Comparison of ENCODE assay signal across 32 cellular contexts in genomic region chr17:18964018-18964351, GRCh38. TPM values are rescaled to one million over a fixed set of nuclear protein-coding genes. Genes with fewer than 3 reads are reported as not detected.
"Had no signal": no experiment of that assay in that cellular context is flagged by ENCODE, and none has a peak within 500 bp of the region (broad histone marks: within the 10 kb centered on the region; RNA-seq: fewer than 3 reads in every experiment).

No MANE protein-coding gene starts in this region.

- H3K36me3 ChIP-seq: adrenal gland, breast epithelium, MG63, SJSA1 had no signal

- H3K4me3 ChIP-seq: adrenal gland, breast epithelium, MG63, SJSA1 had no signal

- H3K27ac ChIP-seq: adrenal gland, breast epithelium, SJSA1 had no signal

- H3K27me3 ChIP-seq: adrenal gland, breast epithelium, MG63, SJSA1 had no signal

- H3K9me3 ChIP-seq: adrenal gland, breast epithelium, MG63, SJSA1 had no signal

- H3K27ac Mint-ChIP-seq: activated CD8-positive, alpha-beta T cell treated with anti-CD3 and anti-CD28 coated beads, Interleukin-2, amount 10 ng/mL, durations not matched to agents 7 days and 5 days; activated naive CD4-positive, alpha-beta T cell treated with anti-CD3 and anti-CD28 coated beads for 36 hours; activated naive CD8-positive, alpha-beta T cell had no signal

- H3K27me3 Mint-ChIP-seq: activated naive CD8-positive, alpha-beta T cell had no signal

- H3K4me1 ChIP-seq: adrenal gland, breast epithelium had no signal

- DNase-seq: activated CD4-positive, alpha-beta T cell treated with anti-CD3 and anti-CD28 coated beads for 48 hours; activated CD4-positive, alpha-beta T cell treated with anti-CD3 and anti-CD28 coated beads, Interleukin-2, amount 50 U/mL, for 4 hours; activated CD4-positive, CD25-positive, alpha-beta regulatory T cell treated with anti-CD3 and anti-CD28 coated beads, Interleukin-2, amount 50 U/mL, for 72 hours; activated CD8-positive, alpha-beta memory T cell treated with anti-CD3 and anti-CD28 coated beads, Interleukin-2, amount 50 U/mL, for 48 hours; activated CD8-positive, alpha-beta T cell treated with anti-CD3 and anti-CD28 coated beads, Interleukin-2, amount 10 ng/mL, durations not matched to agents 7 days and 5 days; activated gamma-delta T cell; activated naive CD4-positive, alpha-beta T cell treated with anti-CD3 and anti-CD28 coated beads for 36 hours; activated T-cell treated with anti-CD3 and anti-CD28 coated beads, Interleukin-2, amount 50 U/mL, for 1 hour; adrenal gland; caudate nucleus; MG63; MV-4-11; NCI-H1092 treated with DMSO at 0.1 percent for 48 hours; NCI-H1436; NCI-H1694 treated with DMSO at 0.1 percent for 48 hours; NCI-H2081; NCI-H510A treated with DMSO at 0.1 percent for 48 hours; NCI-H69; NK-92 treated with Interleukin-12 subunit alpha and Interleukin-12 subunit beta, amount 100 ng/mL, for 24 hours; OCI-M1; RPMI8226; SHP77; SW 1271; T-helper 9 cell had no signal

- ATAC-seq: activated CD8-positive, alpha-beta T cell treated with anti-CD3 and anti-CD28 coated beads, Interleukin-2, amount 10 ng/mL, durations not matched to agents 7 days and 5 days; Panc1; SK-N-SH treated with all-trans-retinoic acid at 6 μM for 48 hours; WTC11 had no signal

- H3K36me3 Mint-ChIP-seq: activated naive CD8-positive, alpha-beta T cell; WTC11 had no signal

- H3K4me3 Mint-ChIP-seq: activated CD8-positive, alpha-beta T cell treated with anti-CD3 and anti-CD28 coated beads, Interleukin-2, amount 10 ng/mL, durations not matched to agents 7 days and 5 days; activated naive CD4-positive, alpha-beta T cell treated with anti-CD3 and anti-CD28 coated beads for 36 hours; activated naive CD8-positive, alpha-beta T cell; WTC11 had no signal

- H3K9me3 Mint-ChIP-seq: activated naive CD4-positive, alpha-beta T cell treated with anti-CD3 and anti-CD28 coated beads for 36 hours; WTC11 had no signal

RNA-seq across cellular contexts. Expression of gene SLC5A10, which starts 12.0 kb away (rescaled TPM):
- total RNA-seq: activated CD8-positive, alpha-beta T cell treated with anti-CD3 and anti-CD28 coated beads, Interleukin-2, amount 10 ng/mL, durations not matched to agents 7 days and 5 days; activated naive CD4-positive, alpha-beta T cell treated with anti-CD3 and anti-CD28 coated beads for 36 hours; aorta; T-helper 1 cell treated with Interleukin-12 subunit alpha and Interleukin-12 subunit beta and Interleukin-4 antibody, amounts not matched to agents 30 ng/mL and 1 ng/mL, for 36 hours; WTC11 had no signal
